ENCODE assay signal across 1 cellular context in genomic region chr5:140114341-140115185, GRCh38.
TF ChIP-seq lines count a peak whose summit lies in the region.

No MANE protein-coding gene starts in this region.

TF ChIP-seq in HCT116, 20 proteins besides CTCF, POLR2A, EP300 and RAD21 (continued from another document):
- TF ChIP-seq ZBTB33 (IDR thresholded peaks at IDR 0.05; ENCODE audit: extremely low read depth, insufficient replicate concordance, low read length) = no peak
- no peak for TF ChIP-seq TCF7L2 (IDR thresholded peaks at IDR 0.05; ENCODE audit: borderline replicate concordance, extremely low read depth, insufficient read depth, insufficient read length)
- no peak for TF ChIP-seq CEBPB (IDR thresholded peaks at IDR 0.05; ENCODE audit: low read depth)
- no peak for TF ChIP-seq MAX (IDR thresholded peaks at IDR 0.05)
- TF ChIP-seq EZH2phosphoT487 (IDR thresholded peaks at IDR 0.05; ENCODE audit: borderline replicate concordance) = no peak
- TF ChIP-seq CBX3 (IDR thresholded peaks at IDR 0.05; ENCODE audit: low read depth) = no peak
- no peak for TF ChIP-seq JUND (IDR thresholded peaks at IDR 0.05)
- TF ChIP-seq SIN3A (IDR thresholded peaks at IDR 0.05; ENCODE audit: low read depth) = no peak
- no peak for TF ChIP-seq POLR2AphosphoS5 (IDR thresholded peaks at IDR 0.05; ENCODE audit: low read depth, low read length)
- no peak for TF ChIP-seq SP1 (IDR thresholded peaks at IDR 0.05; ENCODE audit: low read depth)
